In genomic region chr4:163693211-163693610, GRCh38 we compare ENCODE assay signal across 24 cellular contexts.
DNase-seq lines count a peak whose midpoint lies in the region; ATAC-seq and TF ChIP-seq lines count a peak whose summit lies in the region.
"Had no signal": no experiment of that assay in that cellular context is flagged by ENCODE, and none has a peak within 500 bp of the region (broad histone marks: within the 10 kb centered on the region; RNA-seq: fewer than 3 reads in every experiment).

No MANE protein-coding gene starts in this region.

- no peaks in the 10 kb centered on the region for H3K79me2 ChIP-seq in ACC112 (ENCODE audit: control insufficient read depth, insufficient read depth, low read length, unreplicated experiment)
- H3K79me2 ChIP-seq: parathyroid adenoma had no signal

- peak overlapping the region; percentile 45 for H3K27ac ChIP-seq in ACC112 (ENCODE audit: low read depth, low read length)
- H3K27ac ChIP-seq: HL-60, parathyroid adenoma, SK-N-MC had no signal

- peak overlapping the region; percentile 14; the same call in 1 of the 2 replicates for H3K4me3 ChIP-seq in ACC112 (ENCODE audit: low read depth, low read length)
- H3K4me3 ChIP-seq in astrocyte of the cerebellum (ENCODE audit: low read depth, low read length): no peak overlapping the region
- H3K4me3 ChIP-seq: SK-N-MC had no signal

- no peak for TF ChIP-seq CTCF in astrocyte of the cerebellum (IDR thresholded peaks at IDR 0.05; ENCODE audit: low read depth, low read length, missing control alignments)

- in situ Hi-C loops in astrocyte of the cerebellum (cut with HindIII; ENCODE audit: low sequenced_read_pairs): no loop called here

- H3K27me3 ChIP-seq in ACC112 (ENCODE audit: insufficient read depth, low read length): no peaks in the 10 kb centered on the region

- peak; percentile 53 for DNase-seq in HT1080 (ENCODE audit: low read depth)
- DNase-seq in astrocyte of the cerebellum (ENCODE audit: low read depth): peak; percentile 62
- peak; percentile 50 for DNase-seq in iris pigment epithelial cell (ENCODE audit: low read depth)
- no peak for DNase-seq in cerebellar cortex (ENCODE audit: low spot score)
- no peak for DNase-seq in dedifferentiated amniotic fluid mesenchymal stem cell (ENCODE audit: extremely low spot score)
- DNase-seq in NCI-H1105 treated with DMSO at 0.1 percent for 48 hours (lab: John Stamatoyannopoulos, UW): no peak
- DNase-seq: activated B cell treated with CpG ODN at 0.5 μM for 24 hours; activated CD4-positive, alpha-beta T cell treated with anti-CD3 and anti-CD28 coated beads, Interleukin-2, amount 50 U/mL, for 4 hours; activated CD8-positive, alpha-beta memory T cell treated with anti-CD3 and anti-CD28 coated beads, Interleukin-2, amount 50 U/mL, for 4 hours; activated naive CD8-positive, alpha-beta T cell treated with anti-CD3 and anti-CD28 coated beads for 36 hours; C1 segment of cervical spinal cord; Calu3; H9; immature natural killer cell; NCI-H1436 treated with DMSO at 0.1 percent for 48 hours; NCI-H526; nephron progenitor cell; right cardiac atrium; RPMI8226 had no signal

- no peak overlapping the region for H2AFZ ChIP-seq in ACC112 (ENCODE audit: low read length, unreplicated experiment)
- H2AFZ ChIP-seq: parathyroid adenoma had no signal

- ATAC-seq in HG03469 (IDR thresholded peaks at IDR 0.05; ENCODE audit: unreplicated experiment): no peak
- ATAC-seq: right cardiac atrium had no signal

- peaks cover 22% of the 10 kb centered on the region for H3K4me1 ChIP-seq in ACC112 (ENCODE audit: control insufficient read depth, insufficient read depth, low read length, unreplicated experiment)
- H3K4me1 ChIP-seq: parathyroid adenoma had no signal

- no peaks in the 10 kb centered on the region for H3K36me3 ChIP-seq in ACC112 (ENCODE audit: insufficient read depth, low read length)

Comparison
In these comparisons a context has a peak if more than half of its experiments do, and no peak if none do; other contexts are left out.
1. DNase-seq: peak in HT1080 (single experiment), astrocyte of the cerebellum (single experiment) and iris pigment epithelial cell (single experiment); none in cerebellar cortex (single experiment), dedifferentiated amniotic fluid mesenchymal stem cell (single experiment) and NCI-H1105 treated with DMSO at 0.1 percent for 48 hours (single experiment).